In genomic region chr1:215526846-215527151, GRCh38 we compare ENCODE assay signal across 2 cellular contexts.
A peak's percentile ranks its signal among the peaks of the same experiment; 100 is the strongest.
TF ChIP-seq lines count a peak whose summit lies in the region.

No MANE protein-coding gene starts in this region.

TF ChIP-seq in K562, 482 proteins besides CTCF, POLR2A, EP300 and RAD21:
- no peak for TF ChIP-seq KHSRP (IDR thresholded peaks at IDR 0.05)
- TF ChIP-seq FOSL1 (tag; conservative IDR thresholded peaks at IDR 0.05), result no peak
- no peak for TF ChIP-seq ZNF224 (CRISPR knock-in tag; IDR thresholded peaks at IDR 0.05)
- 0 out of 2 replicates have a peak, but pooled peaks have one; percentile 45 for TF ChIP-seq ZNF778 (CRISPR knock-in tag; IDR thresholded peaks at IDR 0.05)
- no peak for TF ChIP-seq PML (IDR thresholded peaks at IDR 0.05; ENCODE audit: low read length)
- no peak for TF ChIP-seq ZNF586 (CRISPR knock-in tag; conservative IDR thresholded peaks at IDR 0.05)

TF ChIP-seq in neural cell, 6 proteins besides CTCF, POLR2A, EP300 and RAD21:
- TF ChIP-seq REST (IDR thresholded peaks at IDR 0.05; ENCODE audit: borderline replicate concordance) (no peak), MXI1 (conservative IDR thresholded peaks at IDR 0.05; ENCODE audit: poor library complexity, severe bottlenecking) (no peak), EZH2 (IDR thresholded peaks at IDR 0.05; ENCODE audit: borderline replicate concordance, insufficient read depth, low read length, poor library complexity, severe bottlenecking) (no peak), POLR2AphosphoS5 (IDR thresholded peaks at IDR 0.05) (no peak), TAF1 (IDR thresholded peaks at IDR 0.05; ENCODE audit: low read depth) (no peak), SMC3 (conservative IDR thresholded peaks at IDR 0.05; ENCODE audit: poor library complexity) (peak; percentile 5)
